Comparison of ENCODE assay signal across 1 cellular context in genomic region chr15:50181983-50182232, GRCh38.
TF ChIP-seq lines count a peak whose summit lies in the region.

Gene SLC27A2, plus strand, starts transcription at chr15:50182196. Its CDS starts 232 bp downstream, at chr15:50182428.

TF ChIP-seq in SK-N-SH treated with all-trans-retinoic acid at 6 μM for 48 hours, 23 proteins besides CTCF, POLR2A, EP300 and RAD21 (continued from another document):
- no peak for TF ChIP-seq OSR1 (CRISPR knock-in tag; IDR thresholded peaks at IDR 0.05)
- no peak for TF ChIP-seq PATZ1 (CRISPR knock-in tag; IDR thresholded peaks at IDR 0.05; ENCODE audit: borderline replicate concordance)
- TF ChIP-seq, protein P1, sequence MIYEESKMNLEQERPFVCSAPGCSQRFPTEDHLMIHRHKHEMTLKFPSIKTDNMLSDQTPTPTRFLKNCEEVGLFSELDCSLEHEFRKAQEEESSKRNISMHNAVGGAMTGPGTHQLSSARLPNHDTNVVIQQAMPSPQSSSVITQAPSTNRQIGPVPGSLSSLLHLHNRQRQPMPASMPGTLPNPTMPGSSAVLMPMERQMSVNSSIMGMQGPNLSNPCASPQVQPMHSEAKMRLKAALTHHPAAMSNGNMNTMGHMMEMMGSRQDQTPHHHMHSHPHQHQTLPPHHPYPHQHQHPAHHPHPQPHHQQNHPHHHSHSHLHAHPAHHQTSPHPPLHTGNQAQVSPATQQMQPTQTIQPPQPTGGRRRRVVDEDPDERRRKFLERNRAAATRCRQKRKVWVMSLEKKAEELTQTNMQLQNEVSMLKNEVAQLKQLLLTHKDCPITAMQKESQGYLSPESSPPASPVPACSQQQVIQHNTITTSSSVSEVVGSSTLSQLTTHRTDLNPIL (CRISPR knock-in tag; IDR thresholded peaks at IDR 0.05; ENCODE audit: low read depth): no peak
- no peak for TF ChIP-seq TOX (CRISPR knock-in tag; IDR thresholded peaks at IDR 0.05; ENCODE audit: borderline replicate concordance)
- TF ChIP-seq CSDC2 (CRISPR knock-in tag; IDR thresholded peaks at IDR 0.05): no peak
- TF ChIP-seq BACH2 (CRISPR knock-in tag; IDR thresholded peaks at IDR 0.05; ENCODE audit: borderline replicate concordance): no peak
